18 cellular contexts compared by ENCODE assay signal in genomic region chr4:127015616-127016015, GRCh38.
DNase-seq lines count a peak whose midpoint lies in the region; ATAC-seq and TF ChIP-seq lines count a peak whose summit lies in the region.
"Had no signal": no experiment of that assay in that cellular context is flagged by ENCODE, and none has a peak within 500 bp of the region (broad histone marks: within the 10 kb centered on the region; RNA-seq: fewer than 3 reads in every experiment).

No MANE protein-coding gene starts in this region.

- peak; percentile 5 for DNase-seq in DMS79 treated with DMSO at 0.1 percent for 48 hours (lab: John Stamatoyannopoulos, UW)
- DNase-seq in Kasumi-1 (lab: John Stamatoyannopoulos, UW) = peak; percentile 56 to 63
- DNase-seq in OCI-M1 (lab: John Stamatoyannopoulos, UW) = peak; percentile 71
- peak; percentile 2 for DNase-seq in iPS DF 19.7 (ENCODE audit: low read depth, low spot score)
- DNase-seq in smooth muscle cell (lab: John Stamatoyannopoulos, UW; ENCODE audit: unreplicated experiment) = no peak
- DNase-seq in left ventricle myocardium superior = no peak
- DNase-seq in GM20000 (ENCODE audit: low spot score) = no peak
- no peak for DNase-seq in lower leg skin (ENCODE audit: low spot score in 2 of 2)
- DNase-seq: activated CD4-positive, alpha-beta T cell treated with anti-CD3 and anti-CD28 coated beads, Interleukin-2, amount 50 U/mL, for 1 hour; activated naive CD4-positive, alpha-beta T cell; effector CD8-positive, alpha-beta T cell; glutamatergic neuron; NCI-H524 treated with DMSO at 0.1 percent for 48 hours; Peyer's patch; stimulated activated CD8-positive, alpha-beta memory T cell treated with anti-CD3 and anti-CD28 coated beads, Interleukin-4, amount 100 ng/mL, for 48 hours; SW 1271 had no signal

- no peaks in the 10 kb centered on the region for H3K9me3 ChIP-seq in smooth muscle cell (replicated peaks; ENCODE audit: low read depth)
- H3K9me3 ChIP-seq: Peyer's patch, prostate gland had no signal

- H3K4me3 ChIP-seq in smooth muscle cell (no peak overlapping the region), lower leg skin (ENCODE audit: low read depth, poor library complexity, severe bottlenecking) (no peak overlapping the region)
- H3K4me3 ChIP-seq: lung, Peyer's patch, prostate gland had no signal

- no peak overlapping the region for H3K4me2 ChIP-seq in smooth muscle cell

- no peak for TF ChIP-seq POLR2A in lower leg skin (IDR thresholded peaks at IDR 0.05)

- 81% methylated on average over 6 of the region's 6 CpGs for WGBS in smooth muscle cell (ENCODE audit: low lambda C conversion rate)
- WGBS in lower leg skin, 2 donors = 44 to 45% methylated on average over 6 of the region's 6 CpGs

- H3K36me3 ChIP-seq in smooth muscle cell (ENCODE audit: low read depth) = no peaks in the 10 kb centered on the region
- H3K36me3 ChIP-seq: Peyer's patch, prostate gland had no signal

- no peak overlapping the region for H3K27ac ChIP-seq in smooth muscle cell (ENCODE audit: low read depth)
- H3K27ac ChIP-seq: Peyer's patch, prostate gland had no signal

- no peak for TF ChIP-seq CTCF in smooth muscle cell (IDR thresholded peaks at IDR 0.05; ENCODE audit: borderline replicate concordance, insufficient read depth, poor library complexity, severe bottlenecking)
- no peak for TF ChIP-seq CTCF in GM20000 (IDR thresholded peaks at IDR 0.05; ENCODE audit: extremely low read depth, missing control alignments)
- TF ChIP-seq CTCF in lower leg skin (IDR thresholded peaks at IDR 0.05) = no peak

- no peak overlapping the region for H2AFZ ChIP-seq in smooth muscle cell (ENCODE audit: low read depth)

- no peaks in the 10 kb centered on the region for H3K79me2 ChIP-seq in smooth muscle cell (ENCODE audit: low read depth)

- no peak for ATAC-seq in left ventricle myocardium superior

- no peak overlapping the region for H3K9ac ChIP-seq in smooth muscle cell (ENCODE audit: low read depth)

- intact Hi-C loops in left ventricle myocardium superior (cut with micrococcal nuclease) (no loop called here), lower leg skin (cut with DNase I; ENCODE audit: low total_unique reads) (no loop called here)

- no peaks in the 10 kb centered on the region for H3K27me3 ChIP-seq in smooth muscle cell (ENCODE audit: low read depth)
- H3K27me3 ChIP-seq: Peyer's patch had no signal

- H3K4me1 ChIP-seq in smooth muscle cell (ENCODE audit: low read depth) = no peaks in the 10 kb centered on the region
- H3K4me1 ChIP-seq: Peyer's patch, prostate gland had no signal

- no peaks in the 10 kb centered on the region for H3F3A ChIP-seq in smooth muscle cell (ENCODE audit: low read depth)

- no peaks in the 10 kb centered on the region for H4K20me1 ChIP-seq in smooth muscle cell (ENCODE audit: low read depth)

Comparison
In these comparisons a context has a peak if more than half of its experiments do, and no peak if none do; other contexts are left out.
1. DNase-seq: peak in DMS79 treated with DMSO at 0.1 percent for 48 hours (single experiment), Kasumi-1 (2 of 2), OCI-M1 (single experiment) and iPS DF 19.7 (single experiment); none in smooth muscle cell (single experiment), left ventricle myocardium superior (single experiment), GM20000 (single experiment) and lower leg skin (0 of 2).